In genomic region chr1:155255243-155256100, GRCh38 we compare ENCODE assay signal across 8 cellular contexts. TPM values are rescaled to one million over a fixed set of nuclear protein-coding genes. Genes with fewer than 3 reads are reported as not detected.
DNase-seq lines count a peak whose midpoint lies in the region; ATAC-seq, FAIRE-seq and TF ChIP-seq lines count a peak whose summit lies in the region.

TSS of gene ENTREP3 (minus strand) at chr1:155255483. CDS start at chr1:155254877, 606 bp downstream.

- peaks cover 19% of the 10 kb centered on the region for H3K4me1 ChIP-seq in keratinocyte (ENCODE audit: control insufficient read depth, extremely low read depth, insufficient read depth, low read length)

- FAIRE-seq in keratinocyte (lab: Jason Lieb, UNC), result no peak

- peak; percentile 66 for DNase-seq in GDM1 (lab: John Stamatoyannopoulos, UW)
- peak; percentile 96 for DNase-seq in NCI-H345 (lab: John Stamatoyannopoulos, UW)
- peak; percentile 17 to 68 for DNase-seq in cerebellar nuclear complex (lab: John Stamatoyannopoulos, UW)
- no peak for DNase-seq in keratinocyte (ENCODE audit: low read depth, low spot score)
- DNase-seq in stimulated activated CD4-positive, alpha-beta T cell treated with anti-CD3 and anti-CD28 coated beads, Interleukin-12 subunit alpha, Interleukin-12 subunit beta, amount 100 ng/mL, for 48 hours (ENCODE audit: low read depth in 2 of 3, low spot score in 1 of 3), result peak; percentile 73 to 79 (median 77)

- H3K4me3 ChIP-seq in keratinocyte (ENCODE audit: control insufficient read depth in 2 of 3, extremely low read depth in 1 of 3, insufficient read depth in 2 of 3, low read depth in 1 of 3, low read length in 3 of 3), result peak within 1 kb of the TSS; percentile 77 to 83 (median 81)

- no peak for TF ChIP-seq CTCF in keratinocyte (optimal IDR thresholded peaks at IDR 0.05 in 1 of 3, IDR thresholded peaks at IDR 0.05 in 1 of 3, conservative IDR thresholded peaks at IDR 0.05 in 1 of 3; ENCODE audit: extremely low read depth in 1 of 3, insufficient read depth in 2 of 3, low read length in 3 of 3)

- H3K4me2 ChIP-seq in keratinocyte (ENCODE audit: control insufficient read depth, extremely low read depth, insufficient read depth, low read depth, low read length), result peak within 1 kb of the TSS; percentile 94

- no peaks in the 10 kb centered on the region for H3K9me1 ChIP-seq in keratinocyte (ENCODE audit: control insufficient read depth, extremely low read depth, insufficient read depth, low read length)

- no peaks in the 10 kb centered on the region for H3K27me3 ChIP-seq in keratinocyte (ENCODE audit: control insufficient read depth, extremely low read depth, insufficient read depth, low read length)

- H2AFZ ChIP-seq in keratinocyte (ENCODE audit: control insufficient read depth, low read length), result peak within 1 kb of the TSS; percentile 93

- peak within 1 kb of the TSS; percentile 69 for H3K27ac ChIP-seq in keratinocyte (ENCODE audit: control insufficient read depth, insufficient read depth, low read length)

- peak; percentile 46 for ATAC-seq in HG02970 (IDR thresholded peaks at IDR 0.05; ENCODE audit: low FRiP score, unreplicated experiment)
- ATAC-seq in activated CD4-positive, CD25-positive, alpha-beta regulatory T cell treated with anti-CD3 and anti-CD28 coated beads, Interleukin-2, amount 50 U/mL, for 24 hours, result peak; percentile 70 to 73
- no peak for ATAC-seq in GM21529 (IDR thresholded peaks at IDR 0.05; ENCODE audit: unreplicated experiment)

- H3K79me2 ChIP-seq in keratinocyte (ENCODE audit: control insufficient read depth, insufficient read depth, low read length), result peaks cover 17% of the 10 kb centered on the region

- no peaks in the 10 kb centered on the region for H3K9me3 ChIP-seq in keratinocyte (ENCODE audit: control insufficient read depth, low read depth, low read length)

- peak within 1 kb of the TSS; percentile 77 for H3K9ac ChIP-seq in keratinocyte (ENCODE audit: control insufficient read depth, extremely low read depth, insufficient read depth, low read length)

- dilution Hi-C loops in keratinocyte (cut with MboI; ENCODE audit: extremely low pct_ligation_motif_present, low sequenced_read_pairs), result no loop called here

- peaks cover 7 to 17% of the 10 kb centered on the region in 2 experiments for H3K36me3 ChIP-seq in keratinocyte (ENCODE audit: control insufficient read depth in 2 of 2, extremely low read depth in 1 of 2, insufficient read depth in 2 of 2, low read length in 2 of 2)

- no peaks in the 10 kb centered on the region for H4K20me1 ChIP-seq in keratinocyte (ENCODE audit: control insufficient read depth, extremely low read depth, insufficient read depth, low read length)

RNA-seq across cellular contexts. Expression of gene ENTREP3, which starts in this region (rescaled TPM):
- 8.8 to 12.6 TPM (median 9.2 TPM) in 3 replicates for polyA plus RNA-seq in keratinocyte
- 5.9 TPM for polyA plus RNA-seq in keratinocyte (2011; ENCODE audit: low read depth)
- polyA plus RNA-seq in keratinocyte (2011; cell fraction: cytosol; rRNA removed), result 13.5 and 25.2 TPM in 2 replicates
- 22.5 and 30.8 TPM in 2 replicates for polyA plus RNA-seq in keratinocyte (2011; cell fraction: nucleus; rRNA removed)
- 26.2 and 38.0 TPM in 2 replicates for polyA plus RNA-seq in keratinocyte (2012; ENCODE audit: low replicate concordance)
- polyA minus RNA-seq in keratinocyte, result 7.4 to 47.3 TPM (median 8.8 TPM) in 3 replicates
- polyA minus RNA-seq in keratinocyte (2011; cell fraction: cytosol; rRNA and poly(A)+ RNA removed), result 32.0 TPM
- polyA minus RNA-seq in keratinocyte (2011; cell fraction: nucleus; rRNA and poly(A)+ RNA removed), result 13.2 and 13.6 TPM in 2 replicates
